In genomic region chr6:43998592-43999243, GRCh38 we compare ENCODE assay signal across 8 cellular contexts.
DNase-seq lines count a peak whose midpoint lies in the region; ATAC-seq, FAIRE-seq and TF ChIP-seq lines count a peak whose summit lies in the region.
"Not testable (repeated sequence)": the region's sequence is repeated elsewhere in the genome, so short reads cannot be mapped to it uniquely, and the experiment has no call there.

No MANE protein-coding gene starts in this region.

- H3K4me1 ChIP-seq in Caco-2 (peaks cover 22% of the 10 kb centered on the region), astrocyte (ENCODE audit: insufficient read depth, low read length) (peaks cover 20% of the 10 kb centered on the region)

- H3K9me3 ChIP-seq in Caco-2; KOPT-K1 (ENCODE audit: insufficient read depth, low read length, poor library complexity, severe bottlenecking); astrocyte (ENCODE audit: insufficient read depth, low read depth, low read length): not testable (repeated sequence)

- BruUV-seq in Caco-2 (replicated peaks; lab: Mats Ljungman, UMichigan), result TSS peak; percentile 42

- not testable (repeated sequence) for H3K36me3 Mint-ChIP-seq in Caco-2 (ENCODE audit: insufficient read depth, unreplicated experiment); activated CD4-positive, alpha-beta T cell treated with anti-CD3 and anti-CD28 coated beads for 36 hours (ENCODE audit: low read depth); astrocyte (ENCODE audit: low read depth, unreplicated experiment); nephron (ENCODE audit: low read depth); stimulated activated naive B cell treated with anti-CD40 and anti-IgM and Interleukin-4, amounts not matched to agents 10 μg/mL and 1 μg/mL and 100 μg/mL, for 72 hours

- H3K4me3 Mint-ChIP-seq in Caco-2 (ENCODE audit: unreplicated experiment); activated CD4-positive, alpha-beta T cell treated with anti-CD3 and anti-CD28 coated beads for 36 hours; stimulated activated naive B cell treated with anti-CD40 and anti-IgM and Interleukin-4, amounts not matched to agents 10 μg/mL and 1 μg/mL and 100 μg/mL, for 72 hours: not testable (repeated sequence)
- H3K4me3 Mint-ChIP-seq in astrocyte (ENCODE audit: unreplicated experiment) (peak overlapping the region; percentile 22), nephron (peak overlapping the region in 2 of 3 experiments; percentile 26 to 41)

- not testable (repeated sequence) for H3K4me2 ChIP-seq in astrocyte (ENCODE audit: low read length)

- FAIRE-seq in astrocyte (lab: Jason Lieb, UNC), result not testable (repeated sequence)

- H3K79me2 ChIP-seq in astrocyte (ENCODE audit: insufficient read depth, low read length), result not testable (repeated sequence)

- not testable (repeated sequence) for H3K36me3 ChIP-seq in Caco-2 (ENCODE audit: control insufficient read depth, insufficient read depth, low read length); KOPT-K1 (ENCODE audit: insufficient read depth, low read length); astrocyte (ENCODE audit: insufficient read depth, low read length)

- TF ChIP-seq POLR2A in Raji (IDR thresholded peaks at IDR 0.05; ENCODE audit: insufficient read depth, low read depth, low read length) (peak; percentile 46; the same call in 1 of the 2 replicates), erythroblast (IDR thresholded peaks at IDR 0.05; ENCODE audit: low read length) (peak; percentile 59)

- not testable (repeated sequence) for H3K27me3 ChIP-seq in Caco-2 (replicated peaks; ENCODE audit: control insufficient read depth, insufficient read depth, low read length); astrocyte (ENCODE audit: insufficient read depth, low read length)

- not testable (repeated sequence) for ATAC-seq in activated CD4-positive, alpha-beta T cell treated with anti-CD3 and anti-CD28 coated beads for 36 hours; stimulated activated naive B cell treated with anti-CD40 and anti-IgM and Interleukin-4, amounts not matched to agents 10 μg/mL and 1 μg/mL and 100 μg/mL, for 72 hours (replicated peaks)

- not testable (repeated sequence) for H3K9me3 Mint-ChIP-seq in Caco-2 (ENCODE audit: unreplicated experiment); activated CD4-positive, alpha-beta T cell treated with anti-CD3 and anti-CD28 coated beads for 36 hours (ENCODE audit: low read depth); astrocyte (ENCODE audit: unreplicated experiment); nephron; stimulated activated naive B cell treated with anti-CD40 and anti-IgM and Interleukin-4, amounts not matched to agents 10 μg/mL and 1 μg/mL and 100 μg/mL, for 72 hours

- not testable (repeated sequence) for H3K27ac Mint-ChIP-seq in Caco-2 (ENCODE audit: unreplicated experiment); astrocyte (ENCODE audit: unreplicated experiment)
- peak overlapping the region; percentile 17 for H3K27ac Mint-ChIP-seq in activated CD4-positive, alpha-beta T cell treated with anti-CD3 and anti-CD28 coated beads for 36 hours
- peak overlapping the region; percentile 45 to 76 (median 63) for H3K27ac Mint-ChIP-seq in nephron
- H3K27ac Mint-ChIP-seq in stimulated activated naive B cell treated with anti-CD40 and anti-IgM and Interleukin-4, amounts not matched to agents 10 μg/mL and 1 μg/mL and 100 μg/mL, for 72 hours, result peak overlapping the region; percentile 37

- H4K20me1 ChIP-seq in astrocyte (ENCODE audit: insufficient read depth, low read length), result not testable (repeated sequence)

- not testable (repeated sequence) for H3K27me3 Mint-ChIP-seq in Caco-2 (ENCODE audit: insufficient read depth, unreplicated experiment); activated CD4-positive, alpha-beta T cell treated with anti-CD3 and anti-CD28 coated beads for 36 hours
- H3K27me3 Mint-ChIP-seq in astrocyte (ENCODE audit: low read depth, unreplicated experiment), result peaks cover 10% of the 10 kb centered on the region
- peaks cover 15% of the 10 kb centered on the region for H3K27me3 Mint-ChIP-seq in nephron (ENCODE audit: low read depth)
- peaks cover 24 to 44% of the 10 kb centered on the region in 2 donors for H3K27me3 Mint-ChIP-seq in stimulated activated naive B cell treated with anti-CD40 and anti-IgM and Interleukin-4, amounts not matched to agents 10 μg/mL and 1 μg/mL and 100 μg/mL, for 72 hours

- not testable (repeated sequence) for H3K4me3 ChIP-seq in Caco-2 (ENCODE audit: low read depth, low read length); astrocyte (ENCODE audit: insufficient read depth, low read depth, low read length)

- intact Hi-C loops in Caco-2 (cut with micrococcal nuclease; ENCODE audit: unreplicated experiment); activated CD4-positive, alpha-beta T cell treated with anti-CD3 and anti-CD28 coated beads for 36 hours (cut with DNase I, micrococcal nuclease): not testable (repeated sequence)

- H3K27ac ChIP-seq in KOPT-K1 (ENCODE audit: low read depth, low read length, poor library complexity, severe bottlenecking), result peak overlapping the region; percentile 96
- not testable (repeated sequence) for H3K27ac ChIP-seq in astrocyte (ENCODE audit: low read depth, low read length)

- CTCF ChIA-PET in Caco-2 (lab: Charles Lee), result not testable (repeated sequence)
- CTCF ChIA-PET in activated CD4-positive, alpha-beta T cell treated with anti-CD3 and anti-CD28 coated beads for 36 hours (lab: Charles Lee), result interaction anchor here (0.6 kb wide), 1 partner anchor 67 kb away, joined by 3 read pairs; no protein-coding TSS in a partner anchor

- peak in 1 of 2 experiments; percentile 34 for DNase-seq in Caco-2
- not testable (repeated sequence) for DNase-seq in activated CD4-positive, alpha-beta T cell treated with anti-CD3 and anti-CD28 coated beads for 36 hours; astrocyte (ENCODE audit: low read depth); erythroblast (lab: John Stamatoyannopoulos, UW); stimulated activated naive B cell treated with anti-CD40 and anti-IgM and Interleukin-4, amounts not matched to agents 10 μg/mL and 1 μg/mL and 100 μg/mL, for 72 hours

- not testable (repeated sequence) for H2AFZ ChIP-seq in astrocyte (ENCODE audit: low read depth, low read length)

- not testable (repeated sequence) for H3K9ac ChIP-seq in astrocyte (ENCODE audit: low read length)

- POLR2A ChIA-PET in Caco-2 (lab: Charles Lee); activated CD4-positive, alpha-beta T cell treated with anti-CD3 and anti-CD28 coated beads for 36 hours (lab: Charles Lee): not testable (repeated sequence)

- TF ChIP-seq CTCF in Caco-2 (IDR thresholded peaks at IDR 0.05; ENCODE audit: insufficient read depth in 1 of 2, low read depth in 1 of 2, low read length in 1 of 2, severe bottlenecking in 1 of 2, unreplicated experiment in 1 of 2); astrocyte (IDR thresholded peaks at IDR 0.05; ENCODE audit: insufficient read depth, low read depth, low read length); nephron (IDR thresholded peaks at IDR 0.05; ENCODE audit: unreplicated experiment in 3 of 3): not testable (repeated sequence)

- H3K4me1 Mint-ChIP-seq in Caco-2 (ENCODE audit: low read depth, unreplicated experiment), result not testable (repeated sequence)
- peaks cover 11% of the 10 kb centered on the region for H3K4me1 Mint-ChIP-seq in activated CD4-positive, alpha-beta T cell treated with anti-CD3 and anti-CD28 coated beads for 36 hours
- peaks cover 11% of the 10 kb centered on the region for H3K4me1 Mint-ChIP-seq in astrocyte (ENCODE audit: low read depth, unreplicated experiment)
- H3K4me1 Mint-ChIP-seq in nephron, result peaks cover 48% of the 10 kb centered on the region
- H3K4me1 Mint-ChIP-seq in stimulated activated naive B cell treated with anti-CD40 and anti-IgM and Interleukin-4, amounts not matched to agents 10 μg/mL and 1 μg/mL and 100 μg/mL, for 72 hours, result peaks cover 21 to 44% of the 10 kb centered on the region in 2 donors
